Comparison of ENCODE assay signal across 24 cellular contexts in the genomic region with DNA sequence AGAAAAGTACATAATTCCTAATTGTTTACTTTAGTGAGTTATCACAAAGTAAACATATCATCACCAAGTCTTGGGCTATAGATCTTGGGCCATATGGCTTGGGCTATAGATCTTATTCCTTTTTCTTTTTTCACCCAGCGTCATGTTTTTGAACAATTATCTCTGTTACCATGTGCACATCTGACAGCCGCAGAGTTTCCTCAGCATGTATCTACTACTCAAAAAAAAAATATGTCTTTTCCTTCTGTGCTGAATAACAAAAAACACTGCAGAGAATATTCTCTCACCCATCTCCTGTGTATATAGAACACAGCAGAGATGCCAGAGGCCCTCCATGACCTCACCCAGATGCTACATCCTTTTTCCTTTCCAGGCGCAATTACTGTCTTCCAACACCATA.
"Had no signal": no experiment of that assay in that cellular context is flagged by ENCODE, and none has a peak within 500 bp of the region (broad histone marks: within the 10 kb centered on the region; RNA-seq: fewer than 3 reads in every experiment).

No MANE protein-coding gene starts in this region.

- H3K36me3 ChIP-seq: brain microvascular endothelial cell, colonic mucosa, esophagus muscularis mucosa, gastroesophageal sphincter, heart left ventricle, right atrium auricular region, tibial nerve had no signal

- H3K27ac Mint-ChIP-seq: activated CD4-positive, alpha-beta memory T cell treated with anti-CD3 and anti-CD28 coated beads, Interleukin-2, amount 10 ng/mL, durations not matched to agents 7 days and 5 days; activated CD4-positive, alpha-beta T cell treated with anti-CD3 and anti-CD28 coated beads for 36 hours; activated CD8-positive, alpha-beta memory T cell treated with anti-CD3 and anti-CD28 coated beads, Interleukin-2, amount 10 ng/mL, durations not matched to agents 7 days and 5 days; activated naive CD4-positive, alpha-beta T cell treated with anti-CD3 and anti-CD28 coated beads, Interleukin-2, amount 10 ng/mL, durations not matched to agents 7 days and 5 days; progenitor cell of endocrine pancreas; stimulated activated naive CD8-positive, alpha-beta T cell treated with anti-CD3 and anti-CD28 coated beads, Interleukin-15, Interleukin-2, amounts not matched to agents 100 ng/mL and 50 ng/mL, for 24 hours; T-helper 1 cell treated with Interleukin-12 subunit alpha and Interleukin-12 subunit beta and Interleukin-4 antibody, amounts not matched to agents 30 μg/mL and 1 μg/mL, for 36 hours had no signal

- H3K9me3 Mint-ChIP-seq: activated CD4-positive, alpha-beta memory T cell treated with anti-CD3 and anti-CD28 coated beads, Interleukin-2, amount 10 ng/mL, durations not matched to agents 7 days and 5 days; activated naive CD4-positive, alpha-beta T cell treated with anti-CD3 and anti-CD28 coated beads, Interleukin-2, amount 10 ng/mL, durations not matched to agents 7 days and 5 days; activated T-cell treated with anti-CD3 and anti-CD28 coated beads, Interleukin-2, amount 50 U/mL, for 4 hours; central memory CD8-positive, alpha-beta T cell; stimulated activated naive CD8-positive, alpha-beta T cell treated with anti-CD3 and anti-CD28 coated beads, Interleukin-15, Interleukin-2, amounts not matched to agents 100 ng/mL and 50 ng/mL, for 24 hours; T-helper 1 cell treated with Interleukin-12 subunit alpha and Interleukin-12 subunit beta and Interleukin-4 antibody, amounts not matched to agents 30 μg/mL and 1 μg/mL, for 36 hours had no signal

- DNase-seq: activated CD4-positive, alpha-beta memory T cell treated with anti-CD3 and anti-CD28 coated beads, Interleukin-2, amount 10 ng/mL, durations not matched to agents 7 days and 5 days; activated CD4-positive, alpha-beta T cell treated with anti-CD3 and anti-CD28 coated beads for 36 hours; activated CD8-positive, alpha-beta memory T cell treated with anti-CD3 and anti-CD28 coated beads, Interleukin-2, amount 10 ng/mL, durations not matched to agents 7 days and 5 days; activated naive CD4-positive, alpha-beta T cell treated with anti-CD3 and anti-CD28 coated beads, Interleukin-2, amount 10 ng/mL, durations not matched to agents 7 days and 5 days; activated T-cell treated with anti-CD3 and anti-CD28 coated beads, Interleukin-2, amount 50 U/mL, for 4 hours; aorta; brain microvascular endothelial cell; colonic mucosa; effector CD4-positive, alpha-beta T cell; heart left ventricle; kidney; mammary epithelial cell; stimulated activated CD4-positive, alpha-beta T cell treated with anti-CD3 and anti-CD28 coated beads, Interleukin-15, amount 100 ng/mL, for 24 hours; stimulated activated CD4-positive, alpha-beta T cell treated with anti-CD3 and anti-CD28 coated beads, Interleukin-2, amount 100 ng/mL, for 48 hours had no signal

- H3K4me3 Mint-ChIP-seq: activated CD4-positive, alpha-beta memory T cell treated with anti-CD3 and anti-CD28 coated beads, Interleukin-2, amount 10 ng/mL, durations not matched to agents 7 days and 5 days; activated CD4-positive, alpha-beta T cell treated with anti-CD3 and anti-CD28 coated beads for 36 hours; activated CD8-positive, alpha-beta memory T cell treated with anti-CD3 and anti-CD28 coated beads, Interleukin-2, amount 10 ng/mL, durations not matched to agents 7 days and 5 days; activated naive CD4-positive, alpha-beta T cell treated with anti-CD3 and anti-CD28 coated beads, Interleukin-2, amount 10 ng/mL, durations not matched to agents 7 days and 5 days; activated T-cell treated with anti-CD3 and anti-CD28 coated beads, Interleukin-2, amount 50 U/mL, for 4 hours; central memory CD8-positive, alpha-beta T cell; stimulated activated naive CD8-positive, alpha-beta T cell treated with anti-CD3 and anti-CD28 coated beads, Interleukin-15, Interleukin-2, amounts not matched to agents 100 ng/mL and 50 ng/mL, for 24 hours; T-helper 1 cell treated with Interleukin-12 subunit alpha and Interleukin-12 subunit beta and Interleukin-4 antibody, amounts not matched to agents 30 μg/mL and 1 μg/mL, for 36 hours had no signal

- H3K9me3 ChIP-seq: colonic mucosa, gastroesophageal sphincter, heart left ventricle, right atrium auricular region had no signal

- ATAC-seq: activated CD4-positive, alpha-beta T cell treated with anti-CD3 and anti-CD28 coated beads for 36 hours; activated CD8-positive, alpha-beta memory T cell treated with anti-CD3 and anti-CD28 coated beads, Interleukin-2, amount 10 ng/mL, durations not matched to agents 7 days and 5 days; activated T-cell treated with anti-CD3 and anti-CD28 coated beads, Interleukin-2, amount 50 U/mL, for 4 hours; gastroesophageal sphincter; heart left ventricle; left lobe of liver had no signal

- H3K36me3 Mint-ChIP-seq: activated CD8-positive, alpha-beta memory T cell treated with anti-CD3 and anti-CD28 coated beads, Interleukin-2, amount 10 ng/mL, durations not matched to agents 7 days and 5 days; activated naive CD4-positive, alpha-beta T cell treated with anti-CD3 and anti-CD28 coated beads, Interleukin-2, amount 10 ng/mL, durations not matched to agents 7 days and 5 days had no signal

- H3K27me3 ChIP-seq: brain microvascular endothelial cell, colonic mucosa, esophagus muscularis mucosa, gastroesophageal sphincter, heart left ventricle, right atrium auricular region, tibial nerve had no signal

- FAIRE-seq: urothelium cell line had no signal

- H3K27ac ChIP-seq: brain microvascular endothelial cell, colonic mucosa, esophagus muscularis mucosa, gastroesophageal sphincter, heart left ventricle, right atrium auricular region, tibial nerve had no signal

- H3K4me3 ChIP-seq: colonic mucosa, esophagus muscularis mucosa, gastroesophageal sphincter, heart left ventricle, right atrium auricular region, tibial nerve had no signal

- H3K4me1 ChIP-seq: colonic mucosa, esophagus muscularis mucosa, gastroesophageal sphincter, heart left ventricle, right atrium auricular region, tibial nerve had no signal

- H3K4me1 Mint-ChIP-seq: activated CD4-positive, alpha-beta memory T cell treated with anti-CD3 and anti-CD28 coated beads, Interleukin-2, amount 10 ng/mL, durations not matched to agents 7 days and 5 days; activated CD4-positive, alpha-beta T cell treated with anti-CD3 and anti-CD28 coated beads for 36 hours; activated CD8-positive, alpha-beta memory T cell treated with anti-CD3 and anti-CD28 coated beads, Interleukin-2, amount 10 ng/mL, durations not matched to agents 7 days and 5 days; activated naive CD4-positive, alpha-beta T cell treated with anti-CD3 and anti-CD28 coated beads, Interleukin-2, amount 10 ng/mL, durations not matched to agents 7 days and 5 days; central memory CD8-positive, alpha-beta T cell had no signal
